ENCODE assay signal across 8 cellular contexts in the genomic region with DNA sequence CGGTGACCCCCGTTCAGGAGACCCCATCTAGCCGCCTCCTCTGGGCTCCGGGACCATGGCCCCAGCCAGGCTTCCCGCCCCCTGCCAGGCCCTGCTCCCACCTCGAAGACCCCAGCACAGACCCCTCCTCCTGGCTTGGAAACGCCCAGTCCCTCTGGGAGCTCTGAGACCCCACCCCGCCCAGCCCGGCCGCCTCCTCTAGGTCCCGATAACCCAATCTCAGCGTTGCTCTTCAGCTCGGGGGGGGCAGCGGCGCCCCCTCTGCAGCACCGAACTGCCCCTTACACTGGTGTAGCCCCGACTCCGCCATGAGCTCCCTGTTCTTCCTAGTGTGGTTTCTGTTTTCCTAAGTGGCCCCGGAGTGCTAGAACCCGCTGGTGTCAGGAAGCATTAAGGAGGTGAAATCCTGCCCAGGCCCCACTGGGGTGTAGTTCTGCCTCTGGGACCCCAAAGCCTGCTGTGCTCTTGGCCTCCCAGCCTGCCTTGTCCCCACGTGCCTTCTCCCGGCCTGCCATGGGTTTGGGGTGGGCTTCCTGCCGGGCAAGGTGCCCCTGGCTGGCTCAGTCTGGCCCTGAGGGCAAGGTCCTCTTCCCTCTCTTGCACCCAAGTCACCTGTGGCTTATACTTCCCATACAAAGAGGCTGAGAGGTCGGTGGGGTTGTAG. TPM values are rescaled to one million over a fixed set of nuclear protein-coding genes. Genes with fewer than 3 reads are reported as not detected.
DNase-seq lines count a peak whose midpoint lies in the region; ATAC-seq and TF ChIP-seq lines count a peak whose summit lies in the region.

No MANE protein-coding gene starts in this region.

- H3K27me3 Mint-ChIP-seq in T-helper 1 cell treated with Interleukin-12 subunit alpha and Interleukin-12 subunit beta and Interleukin-4 antibody, amounts not matched to agents 30 μg/mL and 1 μg/mL, for 36 hours (ENCODE audit: low read depth), result no peaks in the 10 kb centered on the region
- no peaks in the 10 kb centered on the region for H3K27me3 Mint-ChIP-seq in activated CD4-positive, alpha-beta memory T cell treated with anti-CD3 and anti-CD28 coated beads, Interleukin-2, amount 10 ng/mL, durations not matched to agents 7 days and 5 days
- H3K27me3 Mint-ChIP-seq in stimulated activated naive B cell treated with anti-CD40 and anti-IgM and Interleukin-4, amounts not matched to agents 10 μg/mL and 1 μg/mL and 100 μg/mL, for 72 hours, result no peaks in the 10 kb centered on the region

- H3K27ac ChIP-seq in iPS-20b (ENCODE audit: low read length), result no peak overlapping the region

- TF ChIP-seq CTCF in GM20000 (IDR thresholded peaks at IDR 0.05; ENCODE audit: extremely low read depth, missing control alignments), result no peak

- no peak for ATAC-seq in stimulated activated naive B cell treated with anti-CD40 and anti-IgM and Interleukin-4, amounts not matched to agents 10 μg/mL and 1 μg/mL and 100 μg/mL, for 72 hours (replicated peaks)

- POLR2A ChIA-PET in activated CD4-positive, alpha-beta memory T cell treated with anti-CD3 and anti-CD28 coated beads, Interleukin-2, amount 10 ng/mL, durations not matched to agents 7 days and 5 days (lab: Charles Lee), result interaction anchor here (0.7 to 1.9 kb wide), 3 partner anchors 57 to 96 kb away, joined by 4 to 8 read pairs (median 6); a partner anchor contains a TSS

- peak overlapping the region; percentile 69 for H3K27ac Mint-ChIP-seq in T-helper 1 cell treated with Interleukin-12 subunit alpha and Interleukin-12 subunit beta and Interleukin-4 antibody, amounts not matched to agents 30 μg/mL and 1 μg/mL, for 36 hours
- H3K27ac Mint-ChIP-seq in activated CD4-positive, alpha-beta memory T cell treated with anti-CD3 and anti-CD28 coated beads, Interleukin-2, amount 10 ng/mL, durations not matched to agents 7 days and 5 days, result no peak overlapping the region
- H3K27ac Mint-ChIP-seq in stimulated activated naive B cell treated with anti-CD40 and anti-IgM and Interleukin-4, amounts not matched to agents 10 μg/mL and 1 μg/mL and 100 μg/mL, for 72 hours, result peak overlapping the region; percentile 65

- H3K9me3 ChIP-seq in iPS-20b (ENCODE audit: insufficient read depth, low read depth, low read length), result peaks cover 22% of the 10 kb centered on the region

- H3K27me3 ChIP-seq in iPS-20b (ENCODE audit: insufficient read depth, low read length), result peaks cover 20% of the 10 kb centered on the region

- H3K4me1 ChIP-seq in iPS-20b (ENCODE audit: insufficient read depth, low read length), result no peaks in the 10 kb centered on the region

- peaks cover 5% of the 10 kb centered on the region for H3K36me3 Mint-ChIP-seq in T-helper 1 cell treated with Interleukin-12 subunit alpha and Interleukin-12 subunit beta and Interleukin-4 antibody, amounts not matched to agents 30 μg/mL and 1 μg/mL, for 36 hours (ENCODE audit: low read depth)
- H3K36me3 Mint-ChIP-seq in activated CD4-positive, alpha-beta memory T cell treated with anti-CD3 and anti-CD28 coated beads, Interleukin-2, amount 10 ng/mL, durations not matched to agents 7 days and 5 days (ENCODE audit: low read depth), result peaks cover 7% of the 10 kb centered on the region
- peaks cover 3 to 5% of the 10 kb centered on the region in 2 donors for H3K36me3 Mint-ChIP-seq in stimulated activated naive B cell treated with anti-CD40 and anti-IgM and Interleukin-4, amounts not matched to agents 10 μg/mL and 1 μg/mL and 100 μg/mL, for 72 hours

- peak overlapping the region; percentile 75 for H3K4me3 ChIP-seq in iPS-20b (ENCODE audit: low read length)

- no peaks in the 10 kb centered on the region for H3K36me3 ChIP-seq in iPS-20b (ENCODE audit: insufficient read depth, low read depth, low read length)

- peaks cover 23% of the 10 kb centered on the region for H3K9me3 Mint-ChIP-seq in T-helper 1 cell treated with Interleukin-12 subunit alpha and Interleukin-12 subunit beta and Interleukin-4 antibody, amounts not matched to agents 30 μg/mL and 1 μg/mL, for 36 hours
- H3K9me3 Mint-ChIP-seq in activated CD4-positive, alpha-beta memory T cell treated with anti-CD3 and anti-CD28 coated beads, Interleukin-2, amount 10 ng/mL, durations not matched to agents 7 days and 5 days, result peaks cover 18% of the 10 kb centered on the region
- peaks cover 11 to 13% of the 10 kb centered on the region in 2 donors for H3K9me3 Mint-ChIP-seq in stimulated activated naive B cell treated with anti-CD40 and anti-IgM and Interleukin-4, amounts not matched to agents 10 μg/mL and 1 μg/mL and 100 μg/mL, for 72 hours

- CTCF ChIA-PET in activated CD4-positive, alpha-beta memory T cell treated with anti-CD3 and anti-CD28 coated beads, Interleukin-2, amount 10 ng/mL, durations not matched to agents 7 days and 5 days (lab: Charles Lee), result no interaction called here

- H3K4me1 Mint-ChIP-seq in T-helper 1 cell treated with Interleukin-12 subunit alpha and Interleukin-12 subunit beta and Interleukin-4 antibody, amounts not matched to agents 30 μg/mL and 1 μg/mL, for 36 hours (ENCODE audit: low read depth), result peaks cover 3% of the 10 kb centered on the region
- peaks cover 14% of the 10 kb centered on the region for H3K4me1 Mint-ChIP-seq in activated CD4-positive, alpha-beta memory T cell treated with anti-CD3 and anti-CD28 coated beads, Interleukin-2, amount 10 ng/mL, durations not matched to agents 7 days and 5 days
- H3K4me1 Mint-ChIP-seq in stimulated activated naive B cell treated with anti-CD40 and anti-IgM and Interleukin-4, amounts not matched to agents 10 μg/mL and 1 μg/mL and 100 μg/mL, for 72 hours, result peaks cover 13 to 33% of the 10 kb centered on the region in 2 donors

- H3K4me3 Mint-ChIP-seq in T-helper 1 cell treated with Interleukin-12 subunit alpha and Interleukin-12 subunit beta and Interleukin-4 antibody, amounts not matched to agents 30 μg/mL and 1 μg/mL, for 36 hours, result peak overlapping the region; percentile 65
- H3K4me3 Mint-ChIP-seq in activated CD4-positive, alpha-beta memory T cell treated with anti-CD3 and anti-CD28 coated beads, Interleukin-2, amount 10 ng/mL, durations not matched to agents 7 days and 5 days, result peak overlapping the region; percentile 37
- peak overlapping the region; percentile 75 to 94 for H3K4me3 Mint-ChIP-seq in stimulated activated naive B cell treated with anti-CD40 and anti-IgM and Interleukin-4, amounts not matched to agents 10 μg/mL and 1 μg/mL and 100 μg/mL, for 72 hours

- DNase-seq in T-helper 1 cell (no peak), mucosa of gallbladder (ENCODE audit: low spot score) (no peak), SHP77 treated with DMSO at 0.1 percent for 48 hours (lab: John Stamatoyannopoulos, UW) (no peak), GM20000 (ENCODE audit: low spot score) (no peak)
- DNase-seq in activated CD4-positive, alpha-beta memory T cell treated with anti-CD3 and anti-CD28 coated beads, Interleukin-2, amount 10 ng/mL, durations not matched to agents 7 days and 5 days, result no peak
- no peak for DNase-seq in stimulated activated naive B cell treated with anti-CD40 and anti-IgM and Interleukin-4, amounts not matched to agents 10 μg/mL and 1 μg/mL and 100 μg/mL, for 72 hours

- H3K9ac ChIP-seq in iPS-20b (ENCODE audit: low read depth, low read length), result no peak overlapping the region

RNA-seq across cellular contexts. Expression of a gene that starts 10.7 kb away (rescaled TPM):
- 1 to 10 TPM; 1.0 to 1.5 TPM for total RNA-seq in activated CD4-positive, alpha-beta memory T cell treated with anti-CD3 and anti-CD28 coated beads, Interleukin-2, amount 10 ng/mL, durations not matched to agents 7 days and 5 days
- total RNA-seq in mucosa of gallbladder, result 22.9 TPM

RNA-seq across cellular contexts. Expression of a gene that starts 57.0 kb away (rescaled TPM):
- 10 to 100 TPM; 17.0 to 22.2 TPM for total RNA-seq in activated CD4-positive, alpha-beta memory T cell treated with anti-CD3 and anti-CD28 coated beads, Interleukin-2, amount 10 ng/mL, durations not matched to agents 7 days and 5 days
- total RNA-seq in mucosa of gallbladder, result 133 TPM
